Comparison of ENCODE assay signal across 1 cellular context in genomic region chr1:228166170-228166936, GRCh38.
TF ChIP-seq lines count a peak whose summit lies in the region.

No MANE protein-coding gene starts in this region.

TF ChIP-seq in K562, 482 proteins besides CTCF, POLR2A, EP300 and RAD21 (continued from another document and continues in another):
- TF ChIP-seq PRDM10 (IDR thresholded peaks at IDR 0.05; ENCODE audit: partially characterized antibody) (peak; percentile 98), RCOR1 (IDR thresholded peaks at IDR 0.05; ENCODE audit: borderline replicate concordance in 1 of 2, low read depth in 2 of 2, low read length in 2 of 2) (peak; percentile 11 to 43; a peak in 2 of 4 replicates), TARDBP (IDR thresholded peaks at IDR 0.05) (peak; percentile 56; the same call in 1 of the 2 replicates), ERF (CRISPR knock-in tag; IDR thresholded peaks at IDR 0.05) (0 out of 2 replicates have a peak, but pooled peaks have one; percentile 26), ZNF609 (CRISPR knock-in tag; IDR thresholded peaks at IDR 0.05; ENCODE audit: borderline replicate concordance) (peak; percentile 42; the same call in 1 of the 2 replicates), ZNF395 (CRISPR knock-in tag; IDR thresholded peaks at IDR 0.05) (no peak; the same call in 1 of the 2 replicates), PTTG1 (tag; IDR thresholded peaks at IDR 0.05; ENCODE audit: low read depth) (no peak), ZBTB34 (CRISPR knock-in tag; IDR thresholded peaks at IDR 0.05) (no peak), CC2D1A (IDR thresholded peaks at IDR 0.05) (peak; percentile 57), TAF1 (IDR thresholded peaks at IDR 0.05; ENCODE audit: control insufficient read depth, extremely low read depth, insufficient read depth, low read length, severe bottlenecking) (peak; percentile 6), GTF2B (IDR thresholded peaks at IDR 0.05; ENCODE audit: extremely low read depth, insufficient read length) (no peak), MXI1 (IDR thresholded peaks at IDR 0.05; ENCODE audit: low read depth, low read length) (peak; percentile 50; the same call in 1 of the 2 replicates), E2F8 (IDR thresholded peaks at IDR 0.05; ENCODE audit: low read depth, partially characterized antibody) (no peak), BRCA1 (IDR thresholded peaks at IDR 0.05) (no peak), BRCA1 (CRISPR knock-in tag; IDR thresholded peaks at IDR 0.05) (peak; percentile 66; the same call in 1 of the 2 replicates), TFAM (CRISPR knock-in tag; conservative IDR thresholded peaks at IDR 0.05) (no peak), ZNF197 (CRISPR knock-in tag; IDR thresholded peaks at IDR 0.05; ENCODE audit: low read depth) (0 out of 2 replicates have a peak, but pooled peaks have one; percentile 76), MNT (conservative IDR thresholded peaks at IDR 0.05) (peak; percentile 58 to 72; a peak in 2 of 4 replicates), TCF7L2 (IDR thresholded peaks at IDR 0.05; ENCODE audit: low read depth, low read length) (peak; percentile 34; the same call in 1 of the 2 replicates), AFF1 (IDR thresholded peaks at IDR 0.05; ENCODE audit: low read depth in 1 of 2, partially characterized antibody in 2 of 2) (peak in 1 of 2 experiments; percentile 52), CREB1 (IDR thresholded peaks at IDR 0.05) (peak; percentile 66), CREB1 (CRISPR knock-in tag; IDR thresholded peaks at IDR 0.05) (no peak), CHD2 (IDR thresholded peaks at IDR 0.05; ENCODE audit: low read depth, low read length) (no peak), ZNF324 (CRISPR knock-in tag; IDR thresholded peaks at IDR 0.05) (no peak), NCOR1 (IDR thresholded peaks at IDR 0.05) (no peak), HDAC1 (IDR thresholded peaks at IDR 0.05) (peak in 1 of 2 experiments; percentile 84; a peak in 2 of 4 replicates), OTX1 (CRISPR knock-in tag; IDR thresholded peaks at IDR 0.05) (no peak), E2F4 (CRISPR knock-in tag; IDR thresholded peaks at IDR 0.05; ENCODE audit: low read depth) (no peak), ZBTB9 (CRISPR knock-in tag; IDR thresholded peaks at IDR 0.05) (0 out of 2 replicates have a peak, but pooled peaks have one; percentile 24), SMAD4 (CRISPR knock-in tag; conservative IDR thresholded peaks at IDR 0.05) (0 out of 2 replicates have a peak, but pooled peaks have one; percentile 12)
